Comparison of ENCODE assay signal across 12 cellular contexts in the genomic region with DNA sequence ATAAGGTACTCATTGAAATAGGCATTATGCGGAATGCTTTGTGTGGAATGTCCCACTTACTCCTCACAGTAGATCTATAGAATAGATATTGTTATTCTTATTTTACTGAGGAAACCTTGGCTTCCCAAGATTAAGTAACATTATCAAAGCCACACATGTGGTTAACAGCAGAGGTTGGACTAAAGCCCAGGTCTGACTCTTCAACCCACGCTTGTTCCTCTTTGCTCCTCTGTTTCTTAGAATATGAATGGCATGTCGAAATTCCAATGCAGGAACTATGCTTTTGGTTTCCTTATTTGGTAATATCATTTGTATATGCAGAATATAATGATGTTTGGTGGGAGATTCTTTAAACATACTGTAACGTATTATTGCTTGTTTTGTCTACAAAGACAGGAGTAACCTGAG.
DNase-seq lines count a peak whose midpoint lies in the region; ATAC-seq and TF ChIP-seq lines count a peak whose summit lies in the region.
"Had no signal": no experiment of that assay in that cellular context is flagged by ENCODE, and none has a peak within 500 bp of the region (broad histone marks: within the 10 kb centered on the region; RNA-seq: fewer than 3 reads in every experiment).

No MANE protein-coding gene starts in this region.

- peak; percentile 50 to 94 (median 66) for ATAC-seq in right lobe of liver
- ATAC-seq in HG03439 (IDR thresholded peaks at IDR 0.05; ENCODE audit: unreplicated experiment), result no peak
- ATAC-seq: left colon had no signal

- H3K79me2 ChIP-seq in SK-N-SH (ENCODE audit: insufficient read depth), result no peaks in the 10 kb centered on the region

- H3K9ac ChIP-seq in SK-N-SH, result no peak overlapping the region

- no peaks in the 10 kb centered on the region for H3K9me2 ChIP-seq in SK-N-SH

- no peak overlapping the region for H2AFZ ChIP-seq in SK-N-SH (ENCODE audit: low read depth)

- TF ChIP-seq CTCF in epithelial cell of proximal tubule (conservative IDR thresholded peaks at IDR 0.05; ENCODE audit: low read depth, low read length) (no peak), right lobe of liver (IDR thresholded peaks at IDR 0.05) (no peak), SK-N-SH (IDR thresholded peaks at IDR 0.05) (no peak), spleen (IDR thresholded peaks at IDR 0.05 in 8 of 11, conservative IDR thresholded peaks at IDR 0.05 in 3 of 11) (no peak)

- WGBS in right lobe of liver (ENCODE audit: insufficient coverage, low coverage, low lambda C conversion rate, missing lambda C conversion rate), result 28% methylated on average over 4 of the region's 4 CpGs
- WGBS in SK-N-SH (ENCODE audit: low lambda C conversion rate), result 10% methylated on average over 4 of the region's 4 CpGs
- 19 to 32% (median 26%) methylated on average over 4 of the region's 4 CpGs for WGBS in spleen, 5 donors

- no peak for TF ChIP-seq EP300 in SK-N-SH (IDR thresholded peaks at IDR 0.05; ENCODE audit: borderline replicate concordance in 1 of 2, low read depth in 1 of 2, low read length in 1 of 2)

- H3K27ac ChIP-seq in right lobe of liver (no peak overlapping the region), SK-N-SH (ENCODE audit: low read depth in 2 of 2, low read length in 1 of 2) (no peak overlapping the region), spleen (peak overlapping the region in 1 of 8 donors; percentile 5)

- H3K27me3 ChIP-seq in right lobe of liver (no peaks in the 10 kb centered on the region), SK-N-SH (ENCODE audit: insufficient read depth) (no peaks in the 10 kb centered on the region), spleen (replicated peaks in 1 of 7) (no peaks in the 10 kb centered on the region)

- intact Hi-C loops in right lobe of liver (cut with DNase I) (no loop called here), spleen (cut with DNase I; ENCODE audit: low total_unique reads) (no loop called here)

- POLR2A ChIA-PET in SK-N-SH (lab: Yijun Ruan, JAX), result no interaction called here

- H3K9me3 ChIP-seq in right lobe of liver (no peaks in the 10 kb centered on the region), SK-N-SH (no peaks in the 10 kb centered on the region), spleen (peaks cover 0 to 8% (median 2%) of the 10 kb centered on the region in 8 donors)

- TF ChIP-seq POLR2A in right lobe of liver (IDR thresholded peaks at IDR 0.05), result no peak
- TF ChIP-seq POLR2A in spleen (IDR thresholded peaks at IDR 0.05), result no peak

- no peak overlapping the region for H3K4me2 ChIP-seq in SK-N-SH

- H4K20me1 ChIP-seq in SK-N-SH (ENCODE audit: insufficient read depth), result no peaks in the 10 kb centered on the region

- DNase-seq in AML-193 (lab: John Stamatoyannopoulos, UW) (peak; percentile 98), OCI-M1 (lab: John Stamatoyannopoulos, UW) (peak; percentile 98), epithelial cell of proximal tubule (ENCODE audit: low read depth) (peak; percentile 77), right lobe of liver (peak in 1 of 3 donors; percentile 21), SK-N-SH (no peak), spleen (no peak)
- no peak for DNase-seq in stimulated activated CD4-positive, alpha-beta T cell treated with anti-CD3 and anti-CD28 coated beads, Interleukin-15, amount 100 ng/mL, for 24 hours
- DNase-seq: CD4-positive, CD25-positive, alpha-beta regulatory T cell; left colon; NCI-H1694; stimulated activated CD4-positive, alpha-beta T cell treated with anti-CD3 and anti-CD28 coated beads, Interleukin-4, amount 100 ng/mL, for 1 hour had no signal

- H3K36me3 ChIP-seq in right lobe of liver, result no peaks in the 10 kb centered on the region
- H3K36me3 ChIP-seq in SK-N-SH (replicated peaks in 1 of 2; ENCODE audit: control insufficient read depth in 1 of 2, insufficient read depth in 2 of 2, low read length in 1 of 2), result no peaks in the 10 kb centered on the region
- H3K36me3 ChIP-seq in spleen, result no peaks in the 10 kb centered on the region

- CTCF ChIA-PET in SK-N-SH (lab: Yijun Ruan, JAX), result no interaction called here

- H3K4me3 ChIP-seq in epithelial cell of proximal tubule (ENCODE audit: low read depth, low read length) (no peak overlapping the region), right lobe of liver (no peak overlapping the region), SK-N-SH (ENCODE audit: low read depth in 2 of 2, low read length in 1 of 2) (no peak overlapping the region), spleen (no peak overlapping the region)

- TF ChIP-seq RAD21 in SK-N-SH (IDR thresholded peaks at IDR 0.05; ENCODE audit: low read length), result no peak

- H3F3A ChIP-seq in SK-N-SH (replicated peaks; ENCODE audit: insufficient read depth), result no peaks in the 10 kb centered on the region

- H3K4me1 ChIP-seq in right lobe of liver (no peaks in the 10 kb centered on the region), SK-N-SH (ENCODE audit: control insufficient read depth in 1 of 2, insufficient read depth in 2 of 2, low read depth in 1 of 2, low read length in 1 of 2) (no peaks in the 10 kb centered on the region), spleen (peaks cover 0 to 8% (median 0%) of the 10 kb centered on the region in 6 donors)

TF ChIP-seq in SK-N-SH, 30 proteins besides CTCF, POLR2A, EP300 and RAD21:
- TF ChIP-seq CHD2 (IDR thresholded peaks at IDR 0.05; ENCODE audit: low read length, partially characterized antibody), result no peak
- no peak for TF ChIP-seq YY1 (IDR thresholded peaks at IDR 0.05; ENCODE audit: low read depth)
- TF ChIP-seq, protein P1, sequence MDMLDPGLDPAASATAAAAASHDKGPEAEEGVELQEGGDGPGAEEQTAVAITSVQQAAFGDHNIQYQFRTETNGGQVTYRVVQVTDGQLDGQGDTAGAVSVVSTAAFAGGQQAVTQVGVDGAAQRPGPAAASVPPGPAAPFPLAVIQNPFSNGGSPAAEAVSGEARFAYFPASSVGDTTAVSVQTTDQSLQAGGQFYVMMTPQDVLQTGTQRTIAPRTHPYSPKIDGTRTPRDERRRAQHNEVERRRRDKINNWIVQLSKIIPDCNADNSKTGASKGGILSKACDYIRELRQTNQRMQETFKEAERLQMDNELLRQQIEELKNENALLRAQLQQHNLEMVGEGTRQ (IDR thresholded peaks at IDR 0.05; ENCODE audit: borderline replicate concordance, low read depth, low read length), result no peak
- TF ChIP-seq MXI1 (IDR thresholded peaks at IDR 0.05; ENCODE audit: low read depth, low read length), result no peak
- no peak for TF ChIP-seq EZH2phosphoT487 (IDR thresholded peaks at IDR 0.05; ENCODE audit: borderline replicate concordance, low read depth)
- TF ChIP-seq, protein P2, sequence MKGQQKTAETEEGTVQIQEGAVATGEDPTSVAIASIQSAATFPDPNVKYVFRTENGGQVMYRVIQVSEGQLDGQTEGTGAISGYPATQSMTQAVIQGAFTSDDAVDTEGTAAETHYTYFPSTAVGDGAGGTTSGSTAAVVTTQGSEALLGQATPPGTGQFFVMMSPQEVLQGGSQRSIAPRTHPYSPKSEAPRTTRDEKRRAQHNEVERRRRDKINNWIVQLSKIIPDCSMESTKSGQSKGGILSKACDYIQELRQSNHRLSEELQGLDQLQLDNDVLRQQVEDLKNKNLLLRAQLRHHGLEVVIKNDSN (IDR thresholded peaks at IDR 0.05; ENCODE audit: borderline replicate concordance, low read depth), result no peak
- no peak for TF ChIP-seq FOXJ3 (CRISPR knock-in tag; IDR thresholded peaks at IDR 0.05)
- no peak for TF ChIP-seq FOSL2 (IDR thresholded peaks at IDR 0.05; ENCODE audit: borderline replicate concordance, low read depth)
- TF ChIP-seq TEAD4 (IDR thresholded peaks at IDR 0.05; ENCODE audit: borderline replicate concordance, insufficient read depth), result no peak
- TF ChIP-seq, protein P3, sequence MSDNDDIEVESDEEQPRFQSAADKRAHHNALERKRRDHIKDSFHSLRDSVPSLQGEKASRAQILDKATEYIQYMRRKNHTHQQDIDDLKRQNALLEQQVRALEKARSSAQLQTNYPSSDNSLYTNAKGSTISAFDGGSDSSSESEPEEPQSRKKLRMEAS (IDR thresholded peaks at IDR 0.05; ENCODE audit: low read depth), result no peak
- TF ChIP-seq RXRA (IDR thresholded peaks at IDR 0.05; ENCODE audit: borderline replicate concordance, low read depth), result no peak
- no peak for TF ChIP-seq RFX5 (IDR thresholded peaks at IDR 0.05; ENCODE audit: low read length)
- TF ChIP-seq, protein P4, sequence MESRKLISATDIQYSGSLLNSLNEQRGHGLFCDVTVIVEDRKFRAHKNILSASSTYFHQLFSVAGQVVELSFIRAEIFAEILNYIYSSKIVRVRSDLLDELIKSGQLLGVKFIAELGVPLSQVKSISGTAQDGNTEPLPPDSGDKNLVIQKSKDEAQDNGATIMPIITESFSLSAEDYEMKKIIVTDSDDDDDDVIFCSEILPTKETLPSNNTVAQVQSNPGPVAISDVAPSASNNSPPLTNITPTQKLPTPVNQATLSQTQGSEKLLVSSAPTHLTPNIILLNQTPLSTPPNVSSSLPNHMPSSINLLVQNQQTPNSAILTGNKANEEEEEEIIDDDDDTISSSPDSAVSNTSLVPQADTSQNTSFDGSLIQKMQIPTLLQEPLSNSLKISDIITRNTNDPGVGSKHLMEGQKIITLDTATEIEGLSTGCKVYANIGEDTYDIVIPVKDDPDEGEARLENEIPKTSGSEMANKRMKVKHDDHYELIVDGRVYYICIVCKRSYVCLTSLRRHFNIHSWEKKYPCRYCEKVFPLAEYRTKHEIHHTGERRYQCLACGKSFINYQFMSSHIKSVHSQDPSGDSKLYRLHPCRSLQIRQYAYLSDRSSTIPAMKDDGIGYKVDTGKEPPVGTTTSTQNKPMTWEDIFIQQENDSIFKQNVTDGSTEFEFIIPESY (IDR thresholded peaks at IDR 0.05; ENCODE audit: borderline replicate concordance, low read depth), result no peak
- no peak for TF ChIP-seq JUND (IDR thresholded peaks at IDR 0.05)
- TF ChIP-seq NRF1 (IDR thresholded peaks at IDR 0.05; ENCODE audit: low read depth, low read length), result no peak
- TF ChIP-seq FOXM1 (IDR thresholded peaks at IDR 0.05; ENCODE audit: low read depth), result no peak
- TF ChIP-seq, protein P5, sequence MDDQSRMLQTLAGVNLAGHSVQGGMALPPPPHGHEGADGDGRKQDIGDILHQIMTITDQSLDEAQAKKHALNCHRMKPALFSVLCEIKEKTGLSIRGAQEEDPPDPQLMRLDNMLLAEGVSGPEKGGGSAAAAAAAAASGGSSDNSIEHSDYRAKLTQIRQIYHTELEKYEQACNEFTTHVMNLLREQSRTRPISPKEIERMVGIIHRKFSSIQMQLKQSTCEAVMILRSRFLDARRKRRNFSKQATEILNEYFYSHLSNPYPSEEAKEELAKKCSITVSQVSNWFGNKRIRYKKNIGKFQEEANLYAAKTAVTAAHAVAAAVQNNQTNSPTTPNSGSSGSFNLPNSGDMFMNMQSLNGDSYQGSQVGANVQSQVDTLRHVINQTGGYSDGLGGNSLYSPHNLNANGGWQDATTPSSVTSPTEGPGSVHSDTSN (IDR thresholded peaks at IDR 0.05), result no peak
- TF ChIP-seq TCF12 (IDR thresholded peaks at IDR 0.05), result no peak

Comparison
In these comparisons a context has a peak if more than half of its experiments do, and no peak if none do; other contexts are left out.
1. DNase-seq: peak in AML-193 (2 of 2), OCI-M1 (single experiment) and epithelial cell of proximal tubule (single experiment); none in SK-N-SH (single experiment), spleen (single experiment) and stimulated activated CD4-positive, alpha-beta T cell treated with anti-CD3 and anti-CD28 coated beads, Interleukin-15, amount 100 ng/mL, for 24 hours (single experiment).